Comparison of ENCODE assay signal across 12 cellular contexts in the genomic region with DNA sequence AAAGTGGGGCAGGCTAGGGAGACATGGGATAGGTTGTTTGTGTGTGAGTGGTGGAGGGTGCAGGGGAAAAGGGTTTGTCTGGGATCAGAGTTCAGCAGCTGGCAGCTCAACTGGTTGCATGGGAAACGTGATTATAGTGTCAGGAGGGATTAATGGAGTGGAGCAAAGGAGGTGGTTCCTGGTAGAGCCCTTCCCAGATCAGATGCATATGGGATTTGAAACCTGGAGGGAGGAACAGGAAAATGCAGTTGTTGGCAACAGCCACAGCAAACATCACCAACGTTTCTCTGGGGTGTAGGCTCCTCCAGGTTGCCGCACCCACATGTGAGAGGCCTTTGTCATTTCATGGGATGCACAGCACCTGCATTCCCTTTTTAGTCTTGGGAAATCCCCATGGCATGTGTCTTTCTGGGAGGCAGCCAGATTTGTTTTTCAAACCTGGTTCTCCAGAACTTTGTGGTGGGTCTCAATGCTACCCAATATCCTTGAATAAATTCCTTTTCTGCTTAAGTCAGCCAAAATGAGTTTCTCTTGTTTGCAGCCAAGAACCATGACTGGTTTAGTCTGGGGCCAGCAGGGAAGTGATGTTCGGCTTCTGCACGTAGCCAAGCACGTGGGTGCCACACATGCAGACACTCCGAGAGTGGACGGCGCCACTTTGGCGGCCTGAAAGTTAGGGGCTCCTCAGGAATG.
DNase-seq lines count a peak whose midpoint lies in the region; ATAC-seq, FAIRE-seq and TF ChIP-seq lines count a peak whose summit lies in the region.
"Had no signal": no experiment of that assay in that cellular context is flagged by ENCODE, and none has a peak within 500 bp of the region (broad histone marks: within the 10 kb centered on the region; RNA-seq: fewer than 3 reads in every experiment).

No MANE protein-coding gene starts in this region.

- peaks cover 14 to 17% of the 10 kb centered on the region in 2 experiments for H3K4me1 Mint-ChIP-seq in H9
- no peaks in the 10 kb centered on the region for H3K4me1 Mint-ChIP-seq in activated T-helper 2 cell treated with anti-CD3 and anti-CD28 coated beads, Interferon-gamma antibody, Interleukin-2, Interleukin-4, amounts not matched to agents 10 μg/mL and 5 μg/mL and 100 μg/mL, durations not matched to agents 14 hours and 24 hours and 36 hours (ENCODE audit: low read depth)

- no peak overlapping the region for H4K5ac ChIP-seq in H9 (ENCODE audit: insufficient read length, low read depth, low read length)

- H3T11ph ChIP-seq in H9 (ENCODE audit: low read length) = no peak overlapping the region

- H3K36me3 Mint-ChIP-seq in H9 (ENCODE audit: insufficient read depth in 1 of 3, low read depth in 3 of 3) = peaks cover 3 to 10% (median 4%) of the 10 kb centered on the region in 3 experiments; a peak in 5 of 7 replicates
- no peaks in the 10 kb centered on the region for H3K36me3 Mint-ChIP-seq in activated T-helper 2 cell treated with anti-CD3 and anti-CD28 coated beads, Interferon-gamma antibody, Interleukin-2, Interleukin-4, amounts not matched to agents 10 μg/mL and 5 μg/mL and 100 μg/mL, durations not matched to agents 14 hours and 24 hours and 36 hours (ENCODE audit: low read depth)

- no peak overlapping the region for H2BK12ac ChIP-seq in mesenchymal stem cell (ENCODE audit: low read length in 2 of 2)
- no peak overlapping the region for H2BK12ac ChIP-seq in H9 (ENCODE audit: insufficient read length, low read depth, low read length)

- in situ Hi-C loops in GM12878 (cut with MboI) = no loop called here

- H3K23me2 ChIP-seq in H9 (ENCODE audit: insufficient read length, low read depth, low read length, poor library complexity, severe bottlenecking) = no peaks in the 10 kb centered on the region

- H3K27me3 ChIP-seq in GM12878 (replicated peaks in 1 of 2; ENCODE audit: control insufficient read depth in 2 of 2, insufficient read depth in 2 of 2, low read length in 1 of 2) = no peaks in the 10 kb centered on the region; a peak in 1 of 4 replicates
- H3K27me3 ChIP-seq in mesenchymal stem cell (ENCODE audit: control insufficient read depth in 1 of 2, insufficient read depth in 1 of 2, low read length in 2 of 2) = peaks cover 0 to 39% of the 10 kb centered on the region in 2 experiments
- H3K27me3 ChIP-seq in H9 (ENCODE audit: insufficient read depth, low read length) = no peaks in the 10 kb centered on the region

- H2BK5ac ChIP-seq in mesenchymal stem cell (ENCODE audit: low read depth, low read length, poor library complexity, severe bottlenecking) (no peak overlapping the region), H9 (ENCODE audit: insufficient read length, low read length) (no peak overlapping the region)

- no peak overlapping the region for H2BK20ac ChIP-seq in H9 (ENCODE audit: low read depth, low read length, poor library complexity, severe bottlenecking)

- no peaks in the 10 kb centered on the region for H3K36me3 ChIP-seq in GM12878 (ENCODE audit: control insufficient read depth in 2 of 2, insufficient read depth in 2 of 2, low read length in 1 of 2)
- peaks cover 0 to 3% of the 10 kb centered on the region in 2 experiments for H3K36me3 ChIP-seq in mesenchymal stem cell (ENCODE audit: control insufficient read depth in 1 of 2, insufficient read depth in 2 of 2, low read depth in 1 of 2, low read length in 2 of 2)

- no peaks in the 10 kb centered on the region for H3K79me1 ChIP-seq in mesenchymal stem cell (replicated peaks; ENCODE audit: low read length, poor library complexity, severe bottlenecking)
- no peaks in the 10 kb centered on the region for H3K79me1 ChIP-seq in H9 (ENCODE audit: insufficient read depth, low read depth, low read length, poor library complexity, severe bottlenecking)

- H4K20me1 ChIP-seq in GM12878 (ENCODE audit: control insufficient read depth, insufficient read depth) (no peaks in the 10 kb centered on the region), H9 (ENCODE audit: control insufficient read depth, insufficient read depth, insufficient read length) (no peaks in the 10 kb centered on the region)

- intact Hi-C loops in GM12878 (cut with micrococcal nuclease; ENCODE audit: unreplicated experiment) = loop anchor here (1.0 to 5.0 kb wide), 2 partner anchors 100 to 197 kb away; a partner anchor contains a TSS
- intact Hi-C loops in activated T-helper 2 cell treated with anti-CD3 and anti-CD28 coated beads, Interferon-gamma antibody, Interleukin-2, Interleukin-4, amounts not matched to agents 10 μg/mL and 5 μg/mL and 100 μg/mL, durations not matched to agents 14 hours and 24 hours and 36 hours (cut with micrococcal nuclease) = no loop called here

- TF ChIP-seq EP300 in GM12878 (IDR thresholded peaks at IDR 0.05; ENCODE audit: borderline replicate concordance in 1 of 2, control insufficient read depth in 1 of 2, low read depth in 2 of 2, low read length in 2 of 2) = no peak

- H2AFZ ChIP-seq in GM12878 (ENCODE audit: control insufficient read depth, low read depth, low read length) (no peak overlapping the region; the same call in 1 of the 2 replicates), mesenchymal stem cell (ENCODE audit: low read depth, low read length) (no peak overlapping the region), H9 (ENCODE audit: low read length) (no peak overlapping the region)

- H2BK120ac ChIP-seq in mesenchymal stem cell (ENCODE audit: low read depth, low read length) = no peak overlapping the region
- H2BK120ac ChIP-seq in H9 (ENCODE audit: low read depth, low read length, poor library complexity, severe bottlenecking) = no peak overlapping the region

- H3K79me2 ChIP-seq in GM12878 (ENCODE audit: control insufficient read depth, insufficient read depth, low read length) (no peaks in the 10 kb centered on the region), H9 (ENCODE audit: insufficient read depth, low read length) (no peaks in the 10 kb centered on the region)

- TF ChIP-seq POLR2A in GM12878 (IDR thresholded peaks at IDR 0.05; ENCODE audit: low read depth, low read length) = no peak

- H3K27ac ChIP-seq in GM12878 (ENCODE audit: control insufficient read depth, insufficient read depth) = peak overlapping the region; percentile 49
- no peak overlapping the region for H3K27ac ChIP-seq in mesenchymal stem cell (ENCODE audit: low read length, poor library complexity, severe bottlenecking)
- no peak overlapping the region for H3K27ac ChIP-seq in H9 (ENCODE audit: insufficient read length, low read depth, low read length)

- peaks cover 2% of the 10 kb centered on the region; the same call in 1 of the 3 replicates for H3K9me3 ChIP-seq in GM12878 (replicated peaks; ENCODE audit: control insufficient read depth, insufficient read depth, low read length)
- H3K9me3 ChIP-seq in mesenchymal stem cell (ENCODE audit: control insufficient read depth, low read length) = no peaks in the 10 kb centered on the region
- no peaks in the 10 kb centered on the region for H3K9me3 ChIP-seq in H9 (ENCODE audit: control insufficient read depth, low read depth, low read length)

- no peak overlapping the region for H3K4ac ChIP-seq in mesenchymal stem cell (ENCODE audit: low read depth in 1 of 2, low read length in 2 of 2)
- H3K4ac ChIP-seq in H9 (ENCODE audit: low read depth, low read length) = no peak overlapping the region

- POLR2A ChIA-PET in GM12878 (lab: Charles Lee) = interaction anchor here (0.6 kb wide), 1 partner anchor 40 kb away, joined by 3 read pairs; no protein-coding TSS in a partner anchor

- H3K14ac ChIP-seq in mesenchymal stem cell (ENCODE audit: low read length in 2 of 2) (no peak overlapping the region), H9 (ENCODE audit: insufficient read depth, low read length) (no peak overlapping the region; the same call in 1 of the 2 replicates)

- RAD21 ChIA-PET in GM12878 (lab: Charles Lee; ENCODE audit: unreplicated experiment) = interaction anchor here (2.3 kb wide), 1 partner anchor 100 kb away, joined by 10 read pairs; no protein-coding TSS in a partner anchor

- DNase-seq in AG08395 (ENCODE audit: low spot score) (peak; percentile 76), HT-29 (ENCODE audit: low spot score) (peak; percentile 49), GM12878 (ENCODE audit: low read depth, low spot score) (no peak), mesenchymal stem cell (no peak), H9 (no peak), SW 1271 (lab: John Stamatoyannopoulos, UW) (no peak), NCI-H1417 treated with DMSO at 0.1 percent for 48 hours (lab: John Stamatoyannopoulos, UW) (no peak)
- no peak for DNase-seq in activated T-helper 2 cell treated with anti-CD3 and anti-CD28 coated beads, Interferon-gamma antibody, Interleukin-2, Interleukin-4, amounts not matched to agents 10 μg/mL and 5 μg/mL and 100 μg/mL, durations not matched to agents 14 hours and 24 hours and 36 hours (ENCODE audit: low spot score)
- DNase-seq: activated effector memory CD4-positive, alpha-beta T cell treated with anti-CD3 and anti-CD28 coated beads, Interleukin-2, amount 50 U/mL, for 16 hours; NCI-H187 treated with DMSO at 0.1 percent for 48 hours; SIG-M5; stimulated activated CD4-positive, alpha-beta T cell treated with anti-CD3 and anti-CD28 coated beads, Interleukin-12 subunit alpha, Interleukin-12 subunit beta, amount 100 ng/mL, for 4 hours had no signal

- H3K4me1 ChIP-seq in GM12878 (ENCODE audit: control insufficient read depth, insufficient read depth, low read length) (peaks cover 30% of the 10 kb centered on the region), mesenchymal stem cell (ENCODE audit: control insufficient read depth, insufficient read depth, low read depth, low read length) (peaks cover 27% of the 10 kb centered on the region), H9 (ENCODE audit: insufficient read depth, low read length) (no peaks in the 10 kb centered on the region)

- H3K4me3 ChIP-seq in GM12878 = no peak overlapping the region
- H3K4me3 ChIP-seq in mesenchymal stem cell (ENCODE audit: insufficient read depth in 1 of 2, low read depth in 1 of 2, low read length in 2 of 2) = no peak overlapping the region

- TF ChIP-seq CTCF in GM12878 (IDR thresholded peaks at IDR 0.05 in 2 of 3, conservative IDR thresholded peaks at IDR 0.05 in 1 of 3; ENCODE audit: control insufficient read depth in 2 of 3, extremely low read depth in 1 of 3, insufficient read depth in 1 of 3, low read depth in 3 of 3, low read length in 3 of 3) (no peak), H9 (conservative IDR thresholded peaks at IDR 0.05) (no peak)

- BruUV-seq in GM12878 (replicated peaks; lab: Mats Ljungman, UMichigan) = no TSS peak

- no peak overlapping the region for H3K56ac ChIP-seq in H9 (ENCODE audit: insufficient read length, low read depth, low read length)

- H3K4me2 ChIP-seq in GM12878 (ENCODE audit: control insufficient read depth, insufficient read depth) (peak overlapping the region; percentile 11; the same call in 1 of the 2 replicates), mesenchymal stem cell (ENCODE audit: low read length, poor library complexity, severe bottlenecking) (no peak overlapping the region), H9 (ENCODE audit: insufficient read depth, insufficient read length, low read length) (no peak overlapping the region)

- H3K27ac Mint-ChIP-seq in H9 = no peak overlapping the region
- no peak overlapping the region for H3K27ac Mint-ChIP-seq in activated T-helper 2 cell treated with anti-CD3 and anti-CD28 coated beads, Interferon-gamma antibody, Interleukin-2, Interleukin-4, amounts not matched to agents 10 μg/mL and 5 μg/mL and 100 μg/mL, durations not matched to agents 14 hours and 24 hours and 36 hours

- no peak for TF ChIP-seq RAD21 in GM12878 (IDR thresholded peaks at IDR 0.05; ENCODE audit: insufficient read depth, low read depth, low read length)

- no peak overlapping the region for H4K8ac ChIP-seq in mesenchymal stem cell (ENCODE audit: low read length)
- no peak overlapping the region for H4K8ac ChIP-seq in H9 (replicated peaks; ENCODE audit: insufficient read length, low read depth, low read length)

- CTCF ChIA-PET in GM12878 (lab: Yijun Ruan, JAX) = no interaction called here

- H3K4me3 Mint-ChIP-seq in H9 = no peak overlapping the region
- no peak overlapping the region for H3K4me3 Mint-ChIP-seq in activated T-helper 2 cell treated with anti-CD3 and anti-CD28 coated beads, Interferon-gamma antibody, Interleukin-2, Interleukin-4, amounts not matched to agents 10 μg/mL and 5 μg/mL and 100 μg/mL, durations not matched to agents 14 hours and 24 hours and 36 hours (ENCODE audit: low read depth)

- peaks cover 6 to 9% of the 10 kb centered on the region in 2 experiments; a peak in 4 of 5 replicates for H3K9me3 Mint-ChIP-seq in H9
- no peaks in the 10 kb centered on the region for H3K9me3 Mint-ChIP-seq in activated T-helper 2 cell treated with anti-CD3 and anti-CD28 coated beads, Interferon-gamma antibody, Interleukin-2, Interleukin-4, amounts not matched to agents 10 μg/mL and 5 μg/mL and 100 μg/mL, durations not matched to agents 14 hours and 24 hours and 36 hours

- H3K23ac ChIP-seq in mesenchymal stem cell (ENCODE audit: low read length in 2 of 2) (no peak overlapping the region), H9 (ENCODE audit: insufficient read length, low read depth, low read length) (no peak overlapping the region)

- ATAC-seq in GM12878 = no peak

- SMC1A ChIA-PET in GM12878 (lab: Charles Lee; ENCODE audit: uncharacterized antibody, unreplicated experiment) = interaction anchor here (0.7 to 1.7 kb wide), 4 partner anchors 30 to 238 kb away, joined by 3 to 9 read pairs (median 3); no protein-coding TSS in a partner anchor

- H2BK15ac ChIP-seq in mesenchymal stem cell (ENCODE audit: low read depth, poor library complexity, severe bottlenecking) (no peak overlapping the region), H9 (ENCODE audit: low read depth, low read length) (no peak overlapping the region)

- H4K91ac ChIP-seq in mesenchymal stem cell (ENCODE audit: low read length) (no peak overlapping the region), H9 (ENCODE audit: insufficient read length, low read depth, low read length) (no peak overlapping the region)

- H3K9ac ChIP-seq in GM12878 (ENCODE audit: control insufficient read depth, insufficient read depth, low read length) (no peak overlapping the region), mesenchymal stem cell (ENCODE audit: low read length) (no peak overlapping the region), H9 (ENCODE audit: extremely low read depth, insufficient read length, low read length) (no peak overlapping the region)

- no peak for FAIRE-seq in GM12878 (lab: Jason Lieb, UNC)

- 50% methylated on average over 10 of the region's 10 CpGs for WGBS in GM12878 (ENCODE audit: insufficient coverage, insufficient replicate concordance, low lambda C conversion rate, missing lambda C conversion rate)
- WGBS in mesenchymal stem cell = 88% methylated on average over 10 of the region's 10 CpGs
- no CpG with 5 or more reads among the region's 10 CpGs for WGBS in H9 (ENCODE audit: extremely low coverage, insufficient read length, low lambda C conversion rate)

- H2AK5ac ChIP-seq in mesenchymal stem cell (ENCODE audit: low read length, severe bottlenecking) (peak overlapping the region; percentile 7), H9 (ENCODE audit: insufficient read length, low read length) (no peak overlapping the region)

- H3K18ac ChIP-seq in mesenchymal stem cell (ENCODE audit: low read depth in 1 of 2, low read length in 2 of 2) (no peak overlapping the region), H9 (ENCODE audit: insufficient read length, low read depth, low read length) (no peak overlapping the region)

- peaks cover 9% of the 10 kb centered on the region; the same call in 1 of the 2 replicates for H3K27me3 Mint-ChIP-seq in H9 (ENCODE audit: low read depth)
- H3K27me3 Mint-ChIP-seq in activated T-helper 2 cell treated with anti-CD3 and anti-CD28 coated beads, Interferon-gamma antibody, Interleukin-2, Interleukin-4, amounts not matched to agents 10 μg/mL and 5 μg/mL and 100 μg/mL, durations not matched to agents 14 hours and 24 hours and 36 hours (ENCODE audit: low read depth) = peaks cover 15% of the 10 kb centered on the region

Comparison
In these comparisons a context has a peak if more than half of its experiments do, and no peak if none do; other contexts are left out.
1. DNase-seq: peak in AG08395 (single experiment) and HT-29 (single experiment); none in GM12878 (single experiment), mesenchymal stem cell (single experiment), H9 (single experiment), SW 1271 (0 of 2), activated T-helper 2 cell treated with anti-CD3 and anti-CD28 coated beads, Interferon-gamma antibody, Interleukin-2, Interleukin-4, amounts not matched to agents 10 μg/mL and 5 μg/mL and 100 μg/mL, durations not matched to agents 14 hours and 24 hours and 36 hours (single experiment) and NCI-H1417 treated with DMSO at 0.1 percent for 48 hours (single experiment).